In genomic region chr17:9971991-9972390, GRCh38 we compare ENCODE assay signal across 10 cellular contexts.
A peak's percentile ranks its signal among the peaks of the same experiment; 100 is the strongest.
DNase-seq lines count a peak whose midpoint lies in the region; ATAC-seq, FAIRE-seq and TF ChIP-seq lines count a peak whose summit lies in the region.
"Had no signal": no experiment of that assay in that cellular context is flagged by ENCODE, and none has a peak within 500 bp of the region (broad histone marks: within the 10 kb centered on the region; RNA-seq: fewer than 3 reads in every experiment).

No MANE protein-coding gene starts in this region.

- POLR2A ChIA-PET in H1 (lab: Charles Lee; ENCODE audit: partially characterized antibody) = no interaction called here

- TF ChIP-seq POLR2A in H1 (IDR thresholded peaks at IDR 0.05; ENCODE audit: control extremely low read depth in 1 of 2, low read depth in 2 of 2, low read length in 2 of 2) = no peak

- DNase-seq in stimulated activated naive CD8-positive, alpha-beta T cell treated with anti-CD3 and anti-CD28 coated beads, Interleukin-15, amount 100 ng/mL, for 72 hours = no peak
- no peak for DNase-seq in stimulated activated naive CD8-positive, alpha-beta T cell treated with anti-CD3 and anti-CD28 coated beads, Interleukin-15, Interleukin-2, amounts not matched to agents 100 U/mL and 50 U/mL, for 24 hours
- DNase-seq in H1 (ENCODE audit: low read depth in 1 of 2, low spot score in 2 of 2) (no peak), mesothelial cell of epicardium (ENCODE audit: low spot score in 2 of 2, unreplicated experiment in 2 of 2) (peak in 1 of 2 experiments; percentile 70), NCI-H2196 (lab: John Stamatoyannopoulos, UW; ENCODE audit: unreplicated experiment) (no peak), T-helper 17 cell (no peak)
- no peak for DNase-seq in activated CD8-positive, alpha-beta memory T cell treated with anti-CD3 and anti-CD28 coated beads for 24 hours

- H3K36me3 Mint-ChIP-seq in mesothelial cell of epicardium = no peaks in the 10 kb centered on the region
- H3K36me3 Mint-ChIP-seq in T-helper 17 cell (ENCODE audit: low read depth) = no peaks in the 10 kb centered on the region

- H4K20me1 ChIP-seq in H1 (replicated peaks in 1 of 2; ENCODE audit: control insufficient read depth in 1 of 2, insufficient read depth in 2 of 2, low read length in 2 of 2) = no peaks in the 10 kb centered on the region

- H3K79me2 ChIP-seq in H1 (ENCODE audit: control insufficient read depth in 1 of 2, insufficient read depth in 2 of 2, low read length in 2 of 2) = no peaks in the 10 kb centered on the region

- H3K27me3 Mint-ChIP-seq in stimulated activated naive CD8-positive, alpha-beta T cell treated with anti-CD3 and anti-CD28 coated beads, Interleukin-15, amount 100 ng/mL, for 72 hours = no peaks in the 10 kb centered on the region
- H3K27me3 Mint-ChIP-seq in mesothelial cell of epicardium (ENCODE audit: low read depth) = no peaks in the 10 kb centered on the region
- peaks cover 30% of the 10 kb centered on the region for H3K27me3 Mint-ChIP-seq in T-helper 17 cell

- 81% methylated on average over 4 of the region's 4 CpGs; no CpG with 5 or more reads in 1 of the 2 experiments for WGBS in H1 (ENCODE audit: extremely low coverage in 1 of 2, insufficient coverage in 1 of 2, insufficient read length in 1 of 2, insufficient replicate concordance in 2 of 2, low coverage in 1 of 2, low lambda C conversion rate in 2 of 2, missing lambda C conversion rate in 1 of 2), 2 experiments

- no peak for TF ChIP-seq EP300 in H1 (IDR thresholded peaks at IDR 0.05; ENCODE audit: borderline replicate concordance in 1 of 2, low read depth in 2 of 2, low read length in 2 of 2)

- H3K27ac Mint-ChIP-seq in stimulated activated naive CD8-positive, alpha-beta T cell treated with anti-CD3 and anti-CD28 coated beads, Interleukin-15, amount 100 ng/mL, for 72 hours = peak overlapping the region; percentile 6 to 74
- H3K27ac Mint-ChIP-seq in mesothelial cell of epicardium (peak overlapping the region; percentile 70), T-helper 17 cell (no peak overlapping the region)

- no peak for FAIRE-seq in H1 (lab: Jason Lieb, UNC)
- FAIRE-seq: GM12891 had no signal

- no peak overlapping the region for H3K56ac ChIP-seq in H1 (replicated peaks; ENCODE audit: insufficient read length, low read depth, low read length)

- no peak overlapping the region for H3K9ac ChIP-seq in H1 (replicated peaks in 1 of 4; ENCODE audit: extremely low read depth in 1 of 4, low read depth in 3 of 4, low read length in 3 of 4)

- 0 out of 2 replicates have a peak overlapping the region, but pooled peaks have one; percentile 50 for H2BK12ac ChIP-seq in H1 (ENCODE audit: low read depth, low read length)

- no peak overlapping the region for H2BK15ac ChIP-seq in H1 (ENCODE audit: low read length)

- peaks cover 0 to 2% (median 0%) of the 10 kb centered on the region in 4 experiments; a peak in 1 of 7 replicates for H3K4me1 ChIP-seq in H1 (replicated peaks in 1 of 4; ENCODE audit: control insufficient read depth in 3 of 4, insufficient read depth in 4 of 4, low read length in 3 of 4)
- H3K4me1 ChIP-seq: right lobe of liver had no signal

- H3K9me3 ChIP-seq in H1 (ENCODE audit: insufficient read depth in 2 of 2, low read depth in 1 of 2, low read length in 1 of 2) = no peaks in the 10 kb centered on the region
- no peaks in the 10 kb centered on the region for H3K9me3 ChIP-seq in T-helper 17 cell (ENCODE audit: control insufficient read depth, low read length, poor library complexity, severe bottlenecking)
- H3K9me3 ChIP-seq: right lobe of liver had no signal

- TF ChIP-seq RAD21 in H1 (IDR thresholded peaks at IDR 0.05 in 1 of 2, conservative IDR thresholded peaks at IDR 0.05 in 1 of 2; ENCODE audit: low read depth in 2 of 2, low read length in 2 of 2) = no peak

- no peaks in the 10 kb centered on the region for H3K27me3 ChIP-seq in H1 (replicated peaks in 1 of 4; ENCODE audit: control insufficient read depth in 3 of 4, extremely low read depth in 1 of 4, insufficient read depth in 3 of 4, low read length in 3 of 4)
- H3K27me3 ChIP-seq: right lobe of liver had no signal

- peak overlapping the region; percentile 32; the same call in 1 of the 2 replicates for H3K18ac ChIP-seq in H1 (ENCODE audit: extremely low read depth, low read length)

- peaks cover under 1% of the 10 kb centered on the region for H3K4me1 Mint-ChIP-seq in stimulated activated naive CD8-positive, alpha-beta T cell treated with anti-CD3 and anti-CD28 coated beads, Interleukin-15, amount 100 ng/mL, for 72 hours
- H3K4me1 Mint-ChIP-seq in mesothelial cell of epicardium (peaks cover 43% of the 10 kb centered on the region), T-helper 17 cell (no peaks in the 10 kb centered on the region)

- H2AFZ ChIP-seq in H1 (ENCODE audit: low read length) = no peak overlapping the region

- H4K91ac ChIP-seq in H1 (replicated peaks; ENCODE audit: insufficient read length, low read length) = no peak overlapping the region

- no peaks in the 10 kb centered on the region for H3K23me2 ChIP-seq in H1 (ENCODE audit: low read depth, low read length)

- TF ChIP-seq CTCF in H1 (IDR thresholded peaks at IDR 0.05; ENCODE audit: control extremely low read depth in 1 of 3, insufficient read depth in 1 of 3, low read depth in 1 of 3, low read length in 3 of 3) (no peak), mesothelial cell of epicardium (IDR thresholded peaks at IDR 0.05; ENCODE audit: unreplicated experiment) (no peak)

- no peak overlapping the region for H3K27ac ChIP-seq in H1 (ENCODE audit: low read depth, low read length)
- H3K27ac ChIP-seq: right lobe of liver had no signal

- H2BK5ac ChIP-seq in H1 (ENCODE audit: low read depth, low read length) = no peak overlapping the region

- no peak overlapping the region for H3K4ac ChIP-seq in H1 (replicated peaks; ENCODE audit: insufficient read length, low read depth, low read length)

- ATAC-seq in stimulated activated naive CD8-positive, alpha-beta T cell treated with anti-CD3 and anti-CD28 coated beads, Interleukin-15, amount 100 ng/mL, for 72 hours = no peak
- no peak for ATAC-seq in stimulated activated naive CD8-positive, alpha-beta T cell treated with anti-CD3 and anti-CD28 coated beads, Interleukin-15, Interleukin-2, amounts not matched to agents 100 U/mL and 50 U/mL, for 24 hours
- no peak for ATAC-seq in T-helper 17 cell
- no peak for ATAC-seq in GM21381 (IDR thresholded peaks at IDR 0.05; ENCODE audit: unreplicated experiment)

- no peak overlapping the region for H3K4me3 ChIP-seq in H1 (ENCODE audit: extremely low read depth in 1 of 4, insufficient read depth in 2 of 4, low read depth in 3 of 4, low read length in 4 of 4)
- H3K4me3 ChIP-seq: right lobe of liver had no signal

- H3K4me2 ChIP-seq in H1 (ENCODE audit: insufficient read depth in 1 of 2, low read depth in 2 of 2, low read length in 2 of 2) = no peak overlapping the region

- no peak overlapping the region for H3K23ac ChIP-seq in H1 (ENCODE audit: insufficient read length)

- no peak overlapping the region for H2BK20ac ChIP-seq in H1 (ENCODE audit: low read length)

- no peak overlapping the region for H2BK120ac ChIP-seq in H1 (replicated peaks; ENCODE audit: low read depth, low read length)

- CTCF ChIA-PET in H1 (lab: Charles Lee; ENCODE audit: partially characterized antibody) = interaction anchor here (1.2 to 8.9 kb wide), 2 partner anchors 12 to 55 kb away, joined by 3 to 140 read pairs; no protein-coding TSS in a partner anchor

- H4K5ac ChIP-seq in H1 (ENCODE audit: insufficient read length, low read depth, low read length) = no peak overlapping the region

- H3K14ac ChIP-seq in H1 (ENCODE audit: insufficient read length) = no peak overlapping the region

- no peaks in the 10 kb centered on the region for H3K79me1 ChIP-seq in H1 (ENCODE audit: low read depth, low read length)

- H3K36me3 ChIP-seq in H1 (ENCODE audit: control insufficient read depth in 2 of 4, insufficient read depth in 4 of 4, low read length in 3 of 4) = no peaks in the 10 kb centered on the region
- H3K36me3 ChIP-seq: right lobe of liver had no signal

- H2AK5ac ChIP-seq in H1 (ENCODE audit: low read depth, low read length) = no peak overlapping the region

- no peak overlapping the region for H3K4me3 Mint-ChIP-seq in stimulated activated naive CD8-positive, alpha-beta T cell treated with anti-CD3 and anti-CD28 coated beads, Interleukin-15, amount 100 ng/mL, for 72 hours
- no peak overlapping the region for H3K4me3 Mint-ChIP-seq in mesothelial cell of epicardium
- no peak overlapping the region for H3K4me3 Mint-ChIP-seq in T-helper 17 cell

- H4K8ac ChIP-seq in H1 (ENCODE audit: extremely low read depth, insufficient read depth, low read length) = no peak overlapping the region

- no peaks in the 10 kb centered on the region for H3K9me3 Mint-ChIP-seq in stimulated activated naive CD8-positive, alpha-beta T cell treated with anti-CD3 and anti-CD28 coated beads, Interleukin-15, amount 100 ng/mL, for 72 hours
- no peaks in the 10 kb centered on the region for H3K9me3 Mint-ChIP-seq in mesothelial cell of epicardium

TF ChIP-seq in H1, 55 proteins besides CTCF, POLR2A, EP300 and RAD21:
- TF ChIP-seq CREB1 (IDR thresholded peaks at IDR 0.05) (no peak), ZNF274 (IDR thresholded peaks at IDR 0.05; ENCODE audit: borderline replicate concordance, extremely low read depth, low read length) (no peak), PHF8 (conservative IDR thresholded peaks at IDR 0.05; ENCODE audit: low read depth, low read length) (no peak), RBBP5 (IDR thresholded peaks at IDR 0.05; ENCODE audit: borderline replicate concordance, low read depth, low read length) (no peak), SUZ12 (IDR thresholded peaks at IDR 0.05; ENCODE audit: low read length) (no peak), ATF2 (IDR thresholded peaks at IDR 0.05; ENCODE audit: low read length) (no peak), JUN (IDR thresholded peaks at IDR 0.05; ENCODE audit: low read depth, low read length) (no peak)
